In genomic region chr6:26215200-26216014, GRCh38 we compare ENCODE assay signal across 10 cellular contexts.
DNase-seq lines count a peak whose midpoint lies in the region; ATAC-seq and TF ChIP-seq lines count a peak whose summit lies in the region.
"Had no signal": no experiment of that assay in that cellular context is flagged by ENCODE, and none has a peak within 500 bp of the region (broad histone marks: within the 10 kb centered on the region; RNA-seq: fewer than 3 reads in every experiment).

No MANE protein-coding gene starts in this region.

- H3K36me3 Mint-ChIP-seq in activated CD4-positive, alpha-beta T cell treated with anti-CD3 and anti-CD28 coated beads, Interleukin-2, amount 10 ng/mL, durations not matched to agents 7 days and 5 days (ENCODE audit: low read depth): no peaks in the 10 kb centered on the region

- no peak for ATAC-seq in HG02678 (IDR thresholded peaks at IDR 0.05; ENCODE audit: unreplicated experiment)

- H3K4me3 ChIP-seq in colonic mucosa: peak overlapping the region; percentile 30
- H3K4me3 ChIP-seq in muscle layer of colon (ENCODE audit: low read depth in 1 of 2, low read length in 2 of 2): peak overlapping the region; percentile 48 to 80

- H3K27me3 ChIP-seq in colonic mucosa: no peaks in the 10 kb centered on the region
- no peaks in the 10 kb centered on the region for H3K27me3 ChIP-seq in muscle layer of colon (ENCODE audit: control insufficient read depth in 1 of 2, insufficient read depth in 2 of 2, low read length in 2 of 2)

- no peak overlapping the region for H3K27ac Mint-ChIP-seq in activated CD4-positive, alpha-beta T cell treated with anti-CD3 and anti-CD28 coated beads, Interleukin-2, amount 10 ng/mL, durations not matched to agents 7 days and 5 days
- H3K27ac Mint-ChIP-seq: activated naive CD4-positive, alpha-beta T cell treated with anti-CD3 and anti-CD28 coated beads, Interleukin-2, amount 50 U/mL, for 24 hours; stimulated activated naive CD8-positive, alpha-beta T cell treated with anti-CD3 and anti-CD28 coated beads, Interleukin-15, Interleukin-2, amounts not matched to agents 100 ng/mL and 50 ng/mL, for 24 hours had no signal

- H3K36me3 ChIP-seq in colonic mucosa (no peaks in the 10 kb centered on the region), muscle layer of colon (ENCODE audit: insufficient read depth, low read length) (no peaks in the 10 kb centered on the region)

- H3K9ac ChIP-seq in colonic mucosa (ENCODE audit: low read depth in 2 of 2, low read length in 2 of 2) (peak overlapping the region; percentile 74 to 98), muscle layer of colon (ENCODE audit: low read length) (peak overlapping the region; percentile 47)

- POLR2A ChIA-PET in activated CD4-positive, alpha-beta T cell treated with anti-CD3 and anti-CD28 coated beads, Interleukin-2, amount 10 ng/mL, durations not matched to agents 7 days and 5 days (lab: Charles Lee): interaction anchor here (0.5 to 4.6 kb wide), 24 partner anchors 8 to 1651 kb away, joined by 3 to 205 read pairs (median 15); a partner anchor contains a TSS

- intact Hi-C loops in colonic mucosa (cut with DNase I): loop anchor here (5.0 kb wide), 1 partner anchor 67 kb away; no protein-coding TSS in a partner anchor

- peak; percentile 48 for DNase-seq in activated CD4-positive, alpha-beta T cell treated with anti-CD3 and anti-CD28 coated beads, Interleukin-2, amount 10 ng/mL, durations not matched to agents 7 days and 5 days
- no peak for DNase-seq in activated CD4-positive, alpha-beta T cell treated with anti-CD3 and anti-CD28 coated beads for 1 hour
- DNase-seq in NCI-H2171 treated with DMSO at 0.1 percent for 48 hours (lab: John Stamatoyannopoulos, UW): peak; percentile 77
- DNase-seq in colonic mucosa: no peak
- DNase-seq in NCI-H2081 treated with DMSO at 0.1 percent for 48 hours (lab: John Stamatoyannopoulos, UW): no peak
- DNase-seq in NCI-H2081 (lab: John Stamatoyannopoulos, UW): no peak

- peaks cover 2% of the 10 kb centered on the region for H3K9me3 Mint-ChIP-seq in activated CD4-positive, alpha-beta T cell treated with anti-CD3 and anti-CD28 coated beads, Interleukin-2, amount 10 ng/mL, durations not matched to agents 7 days and 5 days
- H3K9me3 Mint-ChIP-seq: activated naive CD4-positive, alpha-beta T cell treated with anti-CD3 and anti-CD28 coated beads, Interleukin-2, amount 50 U/mL, for 24 hours; stimulated activated naive CD8-positive, alpha-beta T cell treated with anti-CD3 and anti-CD28 coated beads, Interleukin-15, Interleukin-2, amounts not matched to agents 100 ng/mL and 50 ng/mL, for 24 hours had no signal

- H3K4me1 Mint-ChIP-seq in activated CD4-positive, alpha-beta T cell treated with anti-CD3 and anti-CD28 coated beads, Interleukin-2, amount 10 ng/mL, durations not matched to agents 7 days and 5 days: peaks cover 31% of the 10 kb centered on the region

- H3K9me3 ChIP-seq in colonic mucosa: no peaks in the 10 kb centered on the region
- no peaks in the 10 kb centered on the region for H3K9me3 ChIP-seq in muscle layer of colon (ENCODE audit: low read length)

- CTCF ChIA-PET in activated CD4-positive, alpha-beta T cell treated with anti-CD3 and anti-CD28 coated beads, Interleukin-2, amount 10 ng/mL, durations not matched to agents 7 days and 5 days (lab: Charles Lee): interaction anchor here (0.6 to 3.7 kb wide), 9 partner anchors 9 to 55 kb away, joined by 3 to 35 read pairs (median 5); a partner anchor contains a TSS

- no peaks in the 10 kb centered on the region for H3K27me3 Mint-ChIP-seq in activated CD4-positive, alpha-beta T cell treated with anti-CD3 and anti-CD28 coated beads, Interleukin-2, amount 10 ng/mL, durations not matched to agents 7 days and 5 days
- H3K27me3 Mint-ChIP-seq: activated naive CD4-positive, alpha-beta T cell treated with anti-CD3 and anti-CD28 coated beads, Interleukin-2, amount 50 U/mL, for 24 hours; stimulated activated naive CD8-positive, alpha-beta T cell treated with anti-CD3 and anti-CD28 coated beads, Interleukin-15, Interleukin-2, amounts not matched to agents 100 ng/mL and 50 ng/mL, for 24 hours had no signal

- H3K27ac ChIP-seq in colonic mucosa: peak overlapping the region; percentile 97
- peak overlapping the region; percentile 82 for H3K27ac ChIP-seq in muscle layer of colon (ENCODE audit: low read depth, low read length)

- no peak overlapping the region for H3K4me3 Mint-ChIP-seq in activated CD4-positive, alpha-beta T cell treated with anti-CD3 and anti-CD28 coated beads, Interleukin-2, amount 10 ng/mL, durations not matched to agents 7 days and 5 days
- H3K4me3 Mint-ChIP-seq: activated naive CD4-positive, alpha-beta T cell treated with anti-CD3 and anti-CD28 coated beads, Interleukin-2, amount 50 U/mL, for 24 hours; stimulated activated naive CD8-positive, alpha-beta T cell treated with anti-CD3 and anti-CD28 coated beads, Interleukin-15, Interleukin-2, amounts not matched to agents 100 ng/mL and 50 ng/mL, for 24 hours had no signal

- no peak for TF ChIP-seq CTCF in colonic mucosa (IDR thresholded peaks at IDR 0.05)

- peaks cover 3% of the 10 kb centered on the region for H3K4me1 ChIP-seq in colonic mucosa
- peaks cover 5% of the 10 kb centered on the region for H3K4me1 ChIP-seq in muscle layer of colon (ENCODE audit: insufficient read depth, low read length)

Comparison
In these comparisons a context has a peak if more than half of its experiments do, and no peak if none do; other contexts are left out.
1. DNase-seq: peak in activated CD4-positive, alpha-beta T cell treated with anti-CD3 and anti-CD28 coated beads, Interleukin-2, amount 10 ng/mL, durations not matched to agents 7 days and 5 days (single experiment) and NCI-H2171 treated with DMSO at 0.1 percent for 48 hours (single experiment); none in activated CD4-positive, alpha-beta T cell treated with anti-CD3 and anti-CD28 coated beads for 1 hour (single experiment), colonic mucosa (single experiment), NCI-H2081 treated with DMSO at 0.1 percent for 48 hours (single experiment) and NCI-H2081 (0 of 2).